In the genomic region with DNA sequence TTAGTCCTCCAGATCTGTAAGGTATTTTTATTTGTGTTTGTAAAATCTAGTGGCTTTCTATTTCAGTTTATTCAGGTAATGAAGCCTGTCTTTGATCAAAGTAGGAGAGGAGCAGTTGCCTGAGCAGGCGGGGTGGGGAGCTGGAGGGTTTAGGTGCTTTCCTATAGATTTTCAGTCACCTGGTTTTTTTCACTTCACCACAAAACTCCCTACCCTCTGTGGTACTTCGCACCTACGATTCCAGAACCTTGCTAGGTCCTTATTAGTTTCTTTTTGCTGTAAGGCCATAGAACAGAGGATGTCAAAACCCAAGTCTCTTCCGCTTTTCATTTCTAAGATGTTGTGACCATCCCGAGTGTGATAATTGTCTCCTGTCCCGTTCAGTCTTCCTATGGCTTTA, we compare ENCODE assay signal across 15 cellular contexts. TPM values are rescaled to one million over a fixed set of nuclear protein-coding genes. Genes with fewer than 3 reads are reported as not detected.
DNase-seq lines count a peak whose midpoint lies in the region; ATAC-seq and TF ChIP-seq lines count a peak whose summit lies in the region.
"Had no signal": no experiment of that assay in that cellular context is flagged by ENCODE, and none has a peak within 500 bp of the region (broad histone marks: within the 10 kb centered on the region; RNA-seq: fewer than 3 reads in every experiment).

No MANE protein-coding gene starts in this region.

- no peaks in the 10 kb centered on the region for H3K27me3 Mint-ChIP-seq in activated T-cell treated with anti-CD3 and anti-CD28 coated beads, Interleukin-2, amount 50 U/mL, for 24 hours
- H3K27me3 Mint-ChIP-seq in memory B cell (no peaks in the 10 kb centered on the region), WTC11 (ENCODE audit: low read depth) (no peaks in the 10 kb centered on the region)
- H3K27me3 Mint-ChIP-seq: activated naive CD8-positive, alpha-beta T cell treated with anti-CD3 and anti-CD28 coated beads, Interleukin-2, amount 10 ng/mL, durations not matched to agents 7 days and 5 days; T-cell had no signal

- no peak for DNase-seq in activated T-cell treated with anti-CD3 and anti-CD28 coated beads, Interleukin-2, amount 50 U/mL, for 24 hours
- no peak for DNase-seq in activated T-cell treated with anti-CD3 and anti-CD28 coated beads, Interleukin-2, amount 50 U/mL, for 48 hours
- DNase-seq in memory B cell (ENCODE audit: low spot score in 2 of 2) (no peak), retina (no peak), WTC11 (ENCODE audit: low spot score) (no peak)
- DNase-seq: activated CD4-positive, alpha-beta T cell treated with anti-CD3 and anti-CD28 coated beads for 48 hours; activated naive CD8-positive, alpha-beta T cell treated with anti-CD3 and anti-CD28 coated beads, Interleukin-2, amount 10 ng/mL, durations not matched to agents 7 days and 5 days; colonic mucosa; occipital lobe; upper lobe of right lung had no signal

- POLR2A ChIA-PET in WTC11 (lab: Charles Lee) = interaction anchor here (0.7 kb wide), 1 partner anchor 27 kb away, joined by 3 read pairs; a partner anchor contains a TSS

- ATAC-seq in GM21381 (IDR thresholded peaks at IDR 0.05; ENCODE audit: unreplicated experiment) (peak; percentile 75), HG03159 (IDR thresholded peaks at IDR 0.05; ENCODE audit: unreplicated experiment) (peak; percentile 57), memory B cell (ENCODE audit: low read depth) (peak; percentile 56), GM19328 (IDR thresholded peaks at IDR 0.05; ENCODE audit: unreplicated experiment) (no peak), WTC11 (no peak)
- ATAC-seq: upper lobe of right lung had no signal

- H3K4me3 Mint-ChIP-seq in activated T-cell treated with anti-CD3 and anti-CD28 coated beads, Interleukin-2, amount 50 U/mL, for 24 hours = no peak overlapping the region
- H3K4me3 Mint-ChIP-seq in memory B cell (no peak overlapping the region), WTC11 (no peak overlapping the region)
- H3K4me3 Mint-ChIP-seq: activated naive CD8-positive, alpha-beta T cell treated with anti-CD3 and anti-CD28 coated beads, Interleukin-2, amount 10 ng/mL, durations not matched to agents 7 days and 5 days; T-cell had no signal

- H3K4me1 Mint-ChIP-seq in activated T-cell treated with anti-CD3 and anti-CD28 coated beads, Interleukin-2, amount 50 U/mL, for 24 hours (ENCODE audit: low read depth) = peaks cover 43% of the 10 kb centered on the region
- peaks cover 10% of the 10 kb centered on the region for H3K4me1 Mint-ChIP-seq in memory B cell
- peaks cover 47% of the 10 kb centered on the region for H3K4me1 Mint-ChIP-seq in WTC11

- no peak for TF ChIP-seq CTCF in WTC11 (IDR thresholded peaks at IDR 0.05)

- H3K36me3 Mint-ChIP-seq in activated T-cell treated with anti-CD3 and anti-CD28 coated beads, Interleukin-2, amount 50 U/mL, for 24 hours (ENCODE audit: low read depth) = peaks cover 83% of the 10 kb centered on the region
- H3K36me3 Mint-ChIP-seq in memory B cell = peaks cover 39% of the 10 kb centered on the region
- H3K36me3 Mint-ChIP-seq in WTC11 = peaks cover 30% of the 10 kb centered on the region

- peak overlapping the region; percentile 22 for H3K27ac Mint-ChIP-seq in activated T-cell treated with anti-CD3 and anti-CD28 coated beads, Interleukin-2, amount 50 U/mL, for 24 hours
- no peak overlapping the region for H3K27ac Mint-ChIP-seq in memory B cell
- no peak overlapping the region for H3K27ac Mint-ChIP-seq in WTC11

- CTCF ChIA-PET in WTC11 (lab: Charles Lee) = no interaction called here

- H3K9me3 Mint-ChIP-seq in activated T-cell treated with anti-CD3 and anti-CD28 coated beads, Interleukin-2, amount 50 U/mL, for 24 hours = no peaks in the 10 kb centered on the region
- H3K9me3 Mint-ChIP-seq in memory B cell (no peaks in the 10 kb centered on the region), WTC11 (no peaks in the 10 kb centered on the region)
- H3K9me3 Mint-ChIP-seq: T-cell had no signal

TF ChIP-seq in WTC11, 78 proteins besides CTCF, POLR2A, EP300 and RAD21:
- TF ChIP-seq RELA (CRISPR knock-in tag; IDR thresholded peaks at IDR 0.05; ENCODE audit: borderline replicate concordance) (no peak), NR1H2 (CRISPR knock-in tag; IDR thresholded peaks at IDR 0.05) (no peak), FOXP1 (CRISPR knock-in tag; IDR thresholded peaks at IDR 0.05; ENCODE audit: borderline replicate concordance) (no peak), ZNF263 (CRISPR knock-in tag; IDR thresholded peaks at IDR 0.05; ENCODE audit: low read depth) (no peak), ZNF671 (CRISPR knock-in tag; IDR thresholded peaks at IDR 0.05) (no peak)
- TF ChIP-seq, protein P1, sequence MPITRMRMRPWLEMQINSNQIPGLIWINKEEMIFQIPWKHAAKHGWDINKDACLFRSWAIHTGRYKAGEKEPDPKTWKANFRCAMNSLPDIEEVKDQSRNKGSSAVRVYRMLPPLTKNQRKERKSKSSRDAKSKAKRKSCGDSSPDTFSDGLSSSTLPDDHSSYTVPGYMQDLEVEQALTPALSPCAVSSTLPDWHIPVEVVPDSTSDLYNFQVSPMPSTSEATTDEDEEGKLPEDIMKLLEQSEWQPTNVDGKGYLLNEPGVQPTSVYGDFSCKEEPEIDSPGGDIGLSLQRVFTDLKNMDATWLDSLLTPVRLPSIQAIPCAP (CRISPR knock-in tag; IDR thresholded peaks at IDR 0.05) = no peak
- TF ChIP-seq, protein P2, sequence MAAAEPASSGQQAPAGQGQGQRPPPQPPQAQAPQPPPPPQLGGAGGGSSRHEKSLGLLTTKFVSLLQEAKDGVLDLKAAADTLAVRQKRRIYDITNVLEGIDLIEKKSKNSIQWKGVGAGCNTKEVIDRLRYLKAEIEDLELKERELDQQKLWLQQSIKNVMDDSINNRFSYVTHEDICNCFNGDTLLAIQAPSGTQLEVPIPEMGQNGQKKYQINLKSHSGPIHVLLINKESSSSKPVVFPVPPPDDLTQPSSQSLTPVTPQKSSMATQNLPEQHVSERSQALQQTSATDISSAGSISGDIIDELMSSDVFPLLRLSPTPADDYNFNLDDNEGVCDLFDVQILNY (CRISPR knock-in tag; IDR thresholded peaks at IDR 0.05) = no peak

RNA-seq across cellular contexts. Expression of a gene that starts 26.6 kb away (rescaled TPM):
- 29.7 to 33.1 TPM (median 32.0 TPM) in 3 replicates for total RNA-seq in WTC11 (2021)
- total RNA-seq: MCF 10A had no signal

Comparison
In these comparisons a context has a peak if more than half of its experiments do, and no peak if none do; other contexts are left out.
1. ATAC-seq: peak in GM21381 (single experiment), HG03159 (single experiment) and memory B cell (single experiment); none in GM19328 (single experiment) and WTC11 (single experiment).